17 cellular contexts compared by ENCODE assay signal in genomic region chr6:133746417-133746770, GRCh38.
DNase-seq lines count a peak whose midpoint lies in the region; ATAC-seq, FAIRE-seq and TF ChIP-seq lines count a peak whose summit lies in the region.
"Had no signal": no experiment of that assay in that cellular context is flagged by ENCODE, and none has a peak within 500 bp of the region (broad histone marks: within the 10 kb centered on the region; RNA-seq: fewer than 3 reads in every experiment).

No MANE protein-coding gene starts in this region.

- H2AK5ac ChIP-seq in trophoblast cell (ENCODE audit: low read length): no peak overlapping the region

- H3K27ac ChIP-seq in PC-3 (ENCODE audit: low read length): peak overlapping the region; percentile 93
- H3K27ac ChIP-seq in K562 (ENCODE audit: extremely low read depth, low read depth, low read length): no peak overlapping the region
- no peak overlapping the region for H3K27ac ChIP-seq in trophoblast cell (ENCODE audit: low read depth, low read length)

- H3K36me3 Mint-ChIP-seq in Calu3 (ENCODE audit: insufficient read depth, unreplicated experiment): peaks cover 11% of the 10 kb centered on the region
- H3K36me3 Mint-ChIP-seq: CD4-positive, CD25-positive, alpha-beta regulatory T cell had no signal

- H3K9me1 ChIP-seq in K562 (ENCODE audit: control insufficient read depth, insufficient read depth, low read length): no peaks in the 10 kb centered on the region

- DNase-seq in Calu3 (no peak), PC-3 (no peak), K562 (ENCODE audit: extremely low read depth in 1 of 4, low spot score in 3 of 4) (no peak), trophoblast cell (peak; percentile 28 to 77), OCI-M2 (lab: John Stamatoyannopoulos, UW; ENCODE audit: unreplicated experiment) (no peak), GM10266 (ENCODE audit: extremely low spot score) (no peak)
- no peak for DNase-seq in stimulated activated CD4-positive, alpha-beta T cell treated with anti-CD3 and anti-CD28 coated beads, Interleukin-4, amount 100 ng/mL, for 24 hours
- DNase-seq: BE2C; C1 segment of cervical spinal cord; CD4-positive, CD25-positive, alpha-beta regulatory T cell; DMS79 treated with DMSO at 0.1 percent for 48 hours; GF-D8; KBM-7 had no signal

- H2AFZ ChIP-seq in PC-3 (ENCODE audit: low read length): no peak overlapping the region
- H2AFZ ChIP-seq in K562 (ENCODE audit: low read depth, low read length): peak overlapping the region; percentile 19; the same call in 1 of the 2 replicates
- H2AFZ ChIP-seq in trophoblast cell (ENCODE audit: insufficient read depth, low read length, poor library complexity): no peak overlapping the region

- H3K4me1 ChIP-seq in PC-3 (ENCODE audit: insufficient read depth, low read length) (peaks cover 19% of the 10 kb centered on the region), K562 (replicated peaks in 1 of 2; ENCODE audit: control insufficient read depth in 2 of 2, insufficient read depth in 2 of 2, low read length in 2 of 2) (peaks cover 1 to 3% of the 10 kb centered on the region in 2 experiments; a peak in 3 of 5 replicates), trophoblast cell (ENCODE audit: control insufficient read depth in 1 of 2, insufficient read depth in 2 of 2, low read length in 2 of 2) (peaks cover 0 to 4% of the 10 kb centered on the region in 2 experiments)
- H3K4me1 ChIP-seq: BE2C, Caco-2 had no signal

- H3K4me2 ChIP-seq in PC-3 (ENCODE audit: low read length): peak overlapping the region; percentile 26; the same call in 1 of the 2 replicates
- H3K4me2 ChIP-seq in K562 (ENCODE audit: insufficient read depth, low read length): peak overlapping the region; percentile 43
- H3K4me2 ChIP-seq in trophoblast cell (ENCODE audit: low read length): no peak overlapping the region

- H3K18ac ChIP-seq in trophoblast cell (ENCODE audit: low read length): no peak overlapping the region

- no peak for TF ChIP-seq RAD21 in K562 (CRISPR knock-in tag; conservative IDR thresholded peaks at IDR 0.05 in 1 of 2, IDR thresholded peaks at IDR 0.05 in 1 of 2)

- H3K9me3 Mint-ChIP-seq in Calu3 (ENCODE audit: low read depth, unreplicated experiment): no peaks in the 10 kb centered on the region
- H3K9me3 Mint-ChIP-seq: H9 had no signal

- peaks cover 3% of the 10 kb centered on the region for H3K79me1 ChIP-seq in trophoblast cell (ENCODE audit: low read length)

- no peak for TF ChIP-seq EP300 in K562 (IDR thresholded peaks at IDR 0.05; ENCODE audit: low read length)

- H2BK120ac ChIP-seq in trophoblast cell (ENCODE audit: insufficient read depth, low read length, poor library complexity): no peak overlapping the region

- H3K14ac ChIP-seq in trophoblast cell (ENCODE audit: low read length): no peak overlapping the region

- H3K4me1 Mint-ChIP-seq in Calu3 (ENCODE audit: low read depth, unreplicated experiment): peaks cover 9% of the 10 kb centered on the region
- H3K4me1 Mint-ChIP-seq: CD4-positive, CD25-positive, alpha-beta regulatory T cell had no signal

- peak overlapping the region; percentile 96 for H3K27ac Mint-ChIP-seq in Calu3 (ENCODE audit: unreplicated experiment)
- H3K27ac Mint-ChIP-seq: H9 had no signal

- WGBS in K562 (ENCODE audit: insufficient coverage, low coverage, missing lambda C conversion rate): 21% methylated on average over 3 of the region's 3 CpGs
- WGBS in trophoblast cell (ENCODE audit: extremely low coverage, insufficient coverage, insufficient read length): no CpG with 5 or more reads among the region's 3 CpGs

- no peak overlapping the region for H3K4me3 ChIP-seq in PC-3 (ENCODE audit: low read length)
- no peak overlapping the region for H3K4me3 ChIP-seq in K562
- H3K4me3 ChIP-seq in trophoblast cell (ENCODE audit: low read depth, low read length): no peak overlapping the region
- H3K4me3 ChIP-seq: GM12878 had no signal

- no peak overlapping the region for H4K12ac ChIP-seq in trophoblast cell (ENCODE audit: low read depth, low read length)

- no TSS peak for BruUV-seq in Calu3 (replicated peaks; lab: Mats Ljungman, UMichigan)
- no TSS peak for BruUV-seq in PC-3 (replicated peaks; lab: Mats Ljungman, UMichigan)
- BruUV-seq in K562 (replicated peaks; lab: Mats Ljungman, UMichigan): no TSS peak

- H3K36me3 ChIP-seq in PC-3 (ENCODE audit: low read depth, low read length) (no peaks in the 10 kb centered on the region), K562 (ENCODE audit: control insufficient read depth, insufficient read depth, low read length) (no peaks in the 10 kb centered on the region), trophoblast cell (ENCODE audit: control insufficient read depth in 1 of 2, insufficient read depth in 2 of 2, low read length in 2 of 2) (no peaks in the 10 kb centered on the region)
- H3K36me3 ChIP-seq: BE2C had no signal

- H3K9me2 ChIP-seq in PC-3 (replicated peaks; ENCODE audit: low read length): no peaks in the 10 kb centered on the region

- in situ Hi-C loops in K562 (cut with MboI): no loop called here

- H3K79me2 ChIP-seq in PC-3 (ENCODE audit: low read length): no peaks in the 10 kb centered on the region
- no peaks in the 10 kb centered on the region for H3K79me2 ChIP-seq in K562 (ENCODE audit: control insufficient read depth, insufficient read depth, low read length)
- H3K79me2 ChIP-seq in trophoblast cell (ENCODE audit: control insufficient read depth, insufficient read depth, low read length, poor library complexity): no peaks in the 10 kb centered on the region

- H3K9me3 ChIP-seq in PC-3 (ENCODE audit: low read length) (no peaks in the 10 kb centered on the region), K562 (replicated peaks; ENCODE audit: control insufficient read depth, insufficient read depth, low read depth, low read length) (no peaks in the 10 kb centered on the region), trophoblast cell (ENCODE audit: insufficient read depth, low read depth, low read length) (no peaks in the 10 kb centered on the region)
- H3K9me3 ChIP-seq: BE2C, Caco-2 had no signal

- H3K9ac ChIP-seq in PC-3 (ENCODE audit: low read length): peak overlapping the region; percentile 54
- no peak overlapping the region; a peak in 1 of 4 replicates for H3K9ac ChIP-seq in K562 (ENCODE audit: insufficient read depth in 1 of 2, low read depth in 2 of 2, low read length in 2 of 2)
- no peak overlapping the region for H3K9ac ChIP-seq in trophoblast cell (ENCODE audit: low read length)

- no peaks in the 10 kb centered on the region for H4K20me1 ChIP-seq in PC-3 (ENCODE audit: low read length)
- H4K20me1 ChIP-seq in K562 (replicated peaks; ENCODE audit: control insufficient read depth, insufficient read depth, low read length): no peaks in the 10 kb centered on the region

- CTCF ChIA-PET in Calu3 (lab: Charles Lee) (interaction anchor here (0.6 to 1.3 kb wide), 7 partner anchors 20 to 1428 kb away, joined by 3 to 7 read pairs (median 3); no protein-coding TSS in a partner anchor), PC-3 (lab: Charles Lee) (interaction anchor here (0.6 kb wide), 1 partner anchor 158 kb away, joined by 8 read pairs; no protein-coding TSS in a partner anchor), K562 (lab: Yijun Ruan, JAX; ENCODE audit: low intra/inter-chr PET ratio) (no interaction called here)

- H3K4ac ChIP-seq in trophoblast cell (ENCODE audit: low read depth, low read length): no peak overlapping the region

- H3F3A ChIP-seq in PC-3 (ENCODE audit: low read length, unreplicated experiment): no peaks in the 10 kb centered on the region

- H2BK12ac ChIP-seq in trophoblast cell (ENCODE audit: low read length): no peak overlapping the region

- no peak overlapping the region for H2BK5ac ChIP-seq in trophoblast cell (ENCODE audit: low read depth, low read length, poor library complexity)

- TF ChIP-seq POLR2A in K562 (conservative IDR thresholded peaks at IDR 0.05): no peak

- intact Hi-C loops in Calu3 (cut with micrococcal nuclease; ENCODE audit: unreplicated experiment): loop anchor here (5.0 kb wide), 1 partner anchor 99 kb away; no protein-coding TSS in a partner anchor
- intact Hi-C loops in PC-3 (cut with micrococcal nuclease): no loop called here
- intact Hi-C loops in K562 (cut with micrococcal nuclease): no loop called here

- H3K4me3 Mint-ChIP-seq in Calu3 (ENCODE audit: low read depth, unreplicated experiment): peak overlapping the region; percentile 60
- H3K4me3 Mint-ChIP-seq: CD4-positive, CD25-positive, alpha-beta regulatory T cell; H9 had no signal

- TF ChIP-seq CTCF in Calu3 (IDR thresholded peaks at IDR 0.05; ENCODE audit: unreplicated experiment) (no peak), PC-3 (conservative IDR thresholded peaks at IDR 0.05; ENCODE audit: low read depth, low read length) (no peak), K562 (IDR thresholded peaks at IDR 0.05 in 2 of 3, conservative IDR thresholded peaks at IDR 0.05 in 1 of 3; ENCODE audit: insufficient read depth in 2 of 3, low read depth in 1 of 3, low read length in 3 of 3) (no peak), GM10266 (IDR thresholded peaks at IDR 0.05; ENCODE audit: control insufficient read depth, insufficient read depth, low read depth, missing control alignments) (no peak)

- H4K8ac ChIP-seq in trophoblast cell (ENCODE audit: low read depth, low read length): no peak overlapping the region

- no peaks in the 10 kb centered on the region for H3K27me3 Mint-ChIP-seq in Calu3 (ENCODE audit: unreplicated experiment)
- H3K27me3 Mint-ChIP-seq: CD4-positive, CD25-positive, alpha-beta regulatory T cell had no signal

- H3K27me3 ChIP-seq in PC-3 (ENCODE audit: low read length) (no peaks in the 10 kb centered on the region), K562 (ENCODE audit: control insufficient read depth in 2 of 2, insufficient read depth in 2 of 2, low read length in 2 of 2) (no peaks in the 10 kb centered on the region), trophoblast cell (ENCODE audit: insufficient read depth, low read length) (no peaks in the 10 kb centered on the region)

- no peak for FAIRE-seq in K562 (lab: Jason Lieb, UNC)
- FAIRE-seq: GM12878, H1 had no signal

- POLR2A ChIA-PET in PC-3 (lab: Charles Lee; ENCODE audit: unreplicated experiment) (no interaction called here), K562 (lab: Yijun Ruan, JAX) (interaction anchor here (0.6 to 2.2 kb wide), 2 partner anchors 13 to 45 kb away, joined by 3 to 4 read pairs; no protein-coding TSS in a partner anchor)

- H4K91ac ChIP-seq in trophoblast cell (ENCODE audit: low read depth, low read length): no peak overlapping the region

- H3K23ac ChIP-seq in trophoblast cell (ENCODE audit: low read length): no peak overlapping the region

- no peak for ATAC-seq in PC-3
- no peak for ATAC-seq in K562
- ATAC-seq: GM12878 had no signal

TF ChIP-seq in K562, 482 proteins besides CTCF, POLR2A, EP300 and RAD21:
- no peak for TF ChIP-seq U2AF2 (optimal IDR thresholded peaks at IDR 0.05; ENCODE audit: low read depth, low read length)

Comparison
In these comparisons a context has a peak if more than half of its experiments do, and no peak if none do; other contexts are left out.
1. DNase-seq: peak in trophoblast cell (2 of 2); none in Calu3 (single experiment), PC-3 (single experiment), K562 (0 of 4), OCI-M2 (single experiment), GM10266 (single experiment) and stimulated activated CD4-positive, alpha-beta T cell treated with anti-CD3 and anti-CD28 coated beads, Interleukin-4, amount 100 ng/mL, for 24 hours (single experiment).